In genomic region chr12:5658339-5658941, GRCh38 we compare ENCODE assay signal across 7 cellular contexts.
DNase-seq lines count a peak whose midpoint lies in the region; ATAC-seq, FAIRE-seq and TF ChIP-seq lines count a peak whose summit lies in the region.
"Not testable (repeated sequence)": the region's sequence is repeated elsewhere in the genome, so short reads cannot be mapped to it uniquely, and the experiment has no call there.

No MANE protein-coding gene starts in this region.

- WGBS in A549 (ENCODE audit: missing lambda C conversion rate), result 4% methylated on average over 3 of the region's 3 CpGs
- 50 to 72% methylated on average over 3 of the region's 3 CpGs for WGBS in pancreas, 2 donors

- H3K9me3 ChIP-seq in A549, pancreas: not testable (repeated sequence)

- TF ChIP-seq CTCF in A549 (IDR thresholded peaks at IDR 0.05); bronchial epithelial cell (IDR thresholded peaks at IDR 0.05; ENCODE audit: insufficient read depth, low read length, severe bottlenecking); pancreas (IDR thresholded peaks at IDR 0.05): not testable (repeated sequence)

- not testable (repeated sequence) for TF ChIP-seq RAD21 in A549 (conservative IDR thresholded peaks at IDR 0.05 in 1 of 2, IDR thresholded peaks at IDR 0.05 in 1 of 2)

- not testable (repeated sequence) for H3K4me2 ChIP-seq in A549

- not testable (repeated sequence) for DNase-seq in A549 (ENCODE audit: low read depth in 1 of 2, low spot score in 1 of 2); GM12891 (ENCODE audit: insufficient read length, low spot score); HTR-8/SVneo (ENCODE audit: insufficient read length, low spot score); bronchial epithelial cell (ENCODE audit: low read depth); frontal cortex (ENCODE audit: low spot score in 2 of 2); pancreas

- POLR2A ChIA-PET in A549 (lab: Yijun Ruan, JAX), result not testable (repeated sequence)

- intact Hi-C loops in pancreas (cut with DNase I), result not testable (repeated sequence)

- not testable (repeated sequence) for ATAC-seq in A549, pancreas

- not testable (repeated sequence) for H3K36me3 ChIP-seq in bronchial epithelial cell (ENCODE audit: control insufficient read depth, insufficient read depth, low read length); pancreas

- H3K27me3 ChIP-seq in bronchial epithelial cell (ENCODE audit: control insufficient read depth, insufficient read depth, low read length); pancreas: not testable (repeated sequence)

- FAIRE-seq in A549 (lab: Jason Lieb, UNC) (peak; percentile 99), GM12891 (lab: Jason Lieb, UNC) (peak; percentile 90), HTR-8/SVneo (lab: Jason Lieb, UNC) (peak; percentile 97), TTC549 (lab: Jason Lieb, UNC) (peak; percentile 82), bronchial epithelial cell (lab: Jason Lieb, UNC) (peak; percentile 40), frontal cortex (lab: Jason Lieb, UNC) (peak; percentile 96), pancreas (lab: Jason Lieb, UNC) (peak; percentile 98)

- not testable (repeated sequence) for TF ChIP-seq POLR2A in A549 (IDR thresholded peaks at IDR 0.05; ENCODE audit: low read length); GM12891 (IDR thresholded peaks at IDR 0.05; ENCODE audit: low read depth, low read length)

- not testable (repeated sequence) for TF ChIP-seq EP300 in A549 (IDR thresholded peaks at IDR 0.05)

- not testable (repeated sequence) for H3K27ac ChIP-seq in A549, pancreas

- CTCF ChIA-PET in A549 (lab: Yijun Ruan, JAX), result interaction anchor here (0.6 kb wide), 1 partner anchor 75 kb away, joined by 3 read pairs; no protein-coding TSS in a partner anchor

- not testable (repeated sequence) for H3K4me3 ChIP-seq in A549; bronchial epithelial cell (ENCODE audit: low read depth, low read length); pancreas

- H3K4me1 ChIP-seq in A549, pancreas: not testable (repeated sequence)

TF ChIP-seq in A549, 52 proteins besides CTCF, POLR2A, EP300 and RAD21:
- peak; percentile 6 for TF ChIP-seq MAFK (IDR thresholded peaks at IDR 0.05; ENCODE audit: partially characterized antibody)
